9 cellular contexts compared by ENCODE assay signal in the genomic region with DNA sequence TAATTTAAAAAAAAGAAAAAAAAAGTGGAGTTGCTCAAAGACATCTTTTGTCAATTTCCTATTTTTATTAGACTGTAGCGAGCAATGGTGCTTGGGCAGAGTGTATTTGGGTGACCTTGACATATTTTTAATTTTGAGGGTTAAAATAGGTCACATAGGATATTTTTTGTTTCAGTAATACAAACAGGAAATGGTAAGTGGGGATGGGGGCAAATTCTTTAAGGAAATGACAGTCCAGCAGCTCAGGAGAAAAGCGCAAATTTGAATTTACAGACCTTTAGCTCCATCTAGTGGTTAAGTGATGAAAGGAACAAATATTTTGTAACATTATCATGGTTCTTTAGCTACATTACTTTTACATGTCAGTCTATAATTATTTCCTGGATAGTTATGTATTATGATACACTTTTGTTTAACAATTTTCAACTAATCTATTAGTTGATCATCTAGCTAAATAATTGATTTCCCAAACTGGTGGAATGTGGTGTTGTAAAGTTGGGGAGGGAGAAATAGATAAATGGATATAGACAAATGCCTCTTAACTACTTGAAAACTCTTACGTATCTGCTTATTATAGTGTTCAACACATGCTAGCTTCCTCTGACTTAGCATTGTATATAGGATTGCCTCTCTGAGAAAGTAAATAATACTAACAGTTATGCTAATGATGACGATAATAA. TPM values are rescaled to one million over a fixed set of nuclear protein-coding genes. Genes with fewer than 3 reads are reported as not detected.
DNase-seq lines count a peak whose midpoint lies in the region; ATAC-seq and TF ChIP-seq lines count a peak whose summit lies in the region.
"Had no signal": no experiment of that assay in that cellular context is flagged by ENCODE, and none has a peak within 500 bp of the region (broad histone marks: within the 10 kb centered on the region; RNA-seq: fewer than 3 reads in every experiment).

No MANE protein-coding gene starts in this region.

- no peaks in the 10 kb centered on the region for H3K27me3 Mint-ChIP-seq in brain
- no peaks in the 10 kb centered on the region for H3K27me3 Mint-ChIP-seq in activated naive CD4-positive, alpha-beta T cell treated with anti-CD3 and anti-CD28 coated beads for 36 hours (ENCODE audit: low read depth)

- H3K36me3 ChIP-seq in kidney epithelial cell (ENCODE audit: control insufficient read depth, insufficient read depth, low read length) (no peaks in the 10 kb centered on the region), upper lobe of right lung (no peaks in the 10 kb centered on the region)
- H3K36me3 ChIP-seq: BLaER1 had no signal

- H3K4me3 Mint-ChIP-seq in brain = peak overlapping the region in 1 of 5 experiments; percentile 51
- H3K4me3 Mint-ChIP-seq in activated naive CD4-positive, alpha-beta T cell treated with anti-CD3 and anti-CD28 coated beads for 36 hours = no peak overlapping the region

- no peak overlapping the region for H3K4me3 ChIP-seq in kidney epithelial cell (ENCODE audit: low read depth, low read length)
- no peak overlapping the region for H3K4me3 ChIP-seq in upper lobe of right lung
- H3K4me3 ChIP-seq: BLaER1 had no signal

- peak; percentile 47 for DNase-seq in NCI-H1092 treated with DMSO at 0.1 percent for 48 hours (lab: John Stamatoyannopoulos, UW)
- DNase-seq in NCI-H1092 (lab: John Stamatoyannopoulos, UW) = no peak
- DNase-seq in NCI-H69 (lab: John Stamatoyannopoulos, UW) = peak; percentile 85
- no peak for DNase-seq in kidney epithelial cell (ENCODE audit: low read depth)
- no peak for DNase-seq in upper lobe of right lung
- no peak for DNase-seq in activated naive CD4-positive, alpha-beta T cell treated with anti-CD3 and anti-CD28 coated beads for 36 hours

- ATAC-seq in HG02759 (IDR thresholded peaks at IDR 0.05; ENCODE audit: unreplicated experiment) (peak; percentile 45), upper lobe of right lung (peak; percentile 78)

- intact Hi-C loops in upper lobe of right lung (cut with DNase I) = loop anchor here (10.0 kb wide), 1 partner anchor 140 kb away; no protein-coding TSS in a partner anchor
- intact Hi-C loops in activated naive CD4-positive, alpha-beta T cell treated with anti-CD3 and anti-CD28 coated beads for 36 hours (cut with micrococcal nuclease) = loop anchor here (1.0 to 2.0 kb wide), 8 partner anchors 74 to 773 kb away; partner anchors contain the start of gene TXLNB

- no peaks in the 10 kb centered on the region for H3K36me3 Mint-ChIP-seq in brain
- no peaks in the 10 kb centered on the region for H3K36me3 Mint-ChIP-seq in activated naive CD4-positive, alpha-beta T cell treated with anti-CD3 and anti-CD28 coated beads for 36 hours (ENCODE audit: low read depth)

- H3K27ac ChIP-seq in upper lobe of right lung = no peak overlapping the region
- H3K27ac ChIP-seq: BLaER1 had no signal

- peaks cover 0 to 4% (median 0%) of the 10 kb centered on the region in 5 experiments for H3K9me3 Mint-ChIP-seq in brain
- no peaks in the 10 kb centered on the region for H3K9me3 Mint-ChIP-seq in activated naive CD4-positive, alpha-beta T cell treated with anti-CD3 and anti-CD28 coated beads for 36 hours

- peak; percentile 90 to 96 for TF ChIP-seq CTCF in brain (conservative IDR thresholded peaks at IDR 0.05)
- peak; percentile 35 for TF ChIP-seq CTCF in kidney epithelial cell (IDR thresholded peaks at IDR 0.05; ENCODE audit: insufficient read depth, low read length, poor library complexity, severe bottlenecking)
- peak; percentile 78 for TF ChIP-seq CTCF in upper lobe of right lung (IDR thresholded peaks at IDR 0.05)

- CTCF ChIA-PET in activated naive CD4-positive, alpha-beta T cell treated with anti-CD3 and anti-CD28 coated beads for 36 hours (lab: Charles Lee) = interaction anchor here (0.6 to 3.6 kb wide), 49 partner anchors 9 to 778 kb away, joined by 3 to 84 read pairs (median 4); partner anchors contain the start of genes CITED2, HECA, REPS1 and TXLNB

- peak overlapping the region in 4 of 5 experiments; percentile 12 to 75 (median 38) for H3K27ac Mint-ChIP-seq in brain
- no peak overlapping the region for H3K27ac Mint-ChIP-seq in activated naive CD4-positive, alpha-beta T cell treated with anti-CD3 and anti-CD28 coated beads for 36 hours

- peaks cover 15% of the 10 kb centered on the region for H3K4me1 ChIP-seq in upper lobe of right lung

- H3K9me3 ChIP-seq in upper lobe of right lung = no peaks in the 10 kb centered on the region

- peaks cover 30% of the 10 kb centered on the region for H3K4me1 Mint-ChIP-seq in brain
- H3K4me1 Mint-ChIP-seq in activated naive CD4-positive, alpha-beta T cell treated with anti-CD3 and anti-CD28 coated beads for 36 hours (ENCODE audit: low read depth) = peaks cover 26% of the 10 kb centered on the region

- H3K27me3 ChIP-seq in kidney epithelial cell (ENCODE audit: control insufficient read depth, insufficient read depth, low read length) (no peaks in the 10 kb centered on the region), upper lobe of right lung (no peaks in the 10 kb centered on the region)
- H3K27me3 ChIP-seq: BLaER1 had no signal

RNA-seq across cellular contexts. Expression of gene CITED2, which starts 10.0 kb away (rescaled TPM):
- 55.7 TPM for polyA plus RNA-seq in brain (ENCODE audit: insufficient read depth, low read depth, low replicate concordance)
- total RNA-seq in kidney epithelial cell = 74.2 and 97.9 TPM in 2 replicates
- total RNA-seq in upper lobe of right lung = 278 TPM
- total RNA-seq in activated naive CD4-positive, alpha-beta T cell treated with anti-CD3 and anti-CD28 coated beads for 36 hours = 10 to 100 TPM; 22.9 to 23.8 TPM

Comparison
In these comparisons a context has a peak if more than half of its experiments do, and no peak if none do; other contexts are left out.
1. DNase-seq: peak in NCI-H1092 treated with DMSO at 0.1 percent for 48 hours (single experiment) and NCI-H69 (single experiment); none in NCI-H1092 (single experiment), kidney epithelial cell (single experiment), upper lobe of right lung (single experiment) and activated naive CD4-positive, alpha-beta T cell treated with anti-CD3 and anti-CD28 coated beads for 36 hours (single experiment).
2. CTCF ChIP-seq: peak in every context shown above with its lines; median percentile 93 in brain; 78 in upper lobe of right lung; 35 in kidney epithelial cell.